ENCODE assay signal across 1 cellular context in genomic region chr3:12859840-12860239, GRCh38.
A peak's percentile ranks its signal among the peaks of the same experiment; 100 is the strongest.
TF ChIP-seq lines count a peak whose summit lies in the region.

No MANE protein-coding gene starts in this region.

TF ChIP-seq in HepG2, 621 proteins besides CTCF, POLR2A, EP300 and RAD21:
- TF ChIP-seq SOX6 (IDR thresholded peaks at IDR 0.05) (no peak), SOX6 (CRISPR knock-in tag; IDR thresholded peaks at IDR 0.05) (no peak), ZNF136 (CRISPR knock-in tag; IDR thresholded peaks at IDR 0.05; ENCODE audit: low read depth) (no peak), NFRKB (IDR thresholded peaks at IDR 0.05) (no peak), HMG20B (CRISPR knock-in tag; conservative IDR thresholded peaks at IDR 0.05) (no peak), ZNF572 (CRISPR knock-in tag; IDR thresholded peaks at IDR 0.05) (0 out of 2 replicates have a peak, but pooled peaks have one; percentile 55), CBX5 (CRISPR knock-in tag; IDR thresholded peaks at IDR 0.05; ENCODE audit: borderline replicate concordance) (no peak)
- TF ChIP-seq, protein P1, sequence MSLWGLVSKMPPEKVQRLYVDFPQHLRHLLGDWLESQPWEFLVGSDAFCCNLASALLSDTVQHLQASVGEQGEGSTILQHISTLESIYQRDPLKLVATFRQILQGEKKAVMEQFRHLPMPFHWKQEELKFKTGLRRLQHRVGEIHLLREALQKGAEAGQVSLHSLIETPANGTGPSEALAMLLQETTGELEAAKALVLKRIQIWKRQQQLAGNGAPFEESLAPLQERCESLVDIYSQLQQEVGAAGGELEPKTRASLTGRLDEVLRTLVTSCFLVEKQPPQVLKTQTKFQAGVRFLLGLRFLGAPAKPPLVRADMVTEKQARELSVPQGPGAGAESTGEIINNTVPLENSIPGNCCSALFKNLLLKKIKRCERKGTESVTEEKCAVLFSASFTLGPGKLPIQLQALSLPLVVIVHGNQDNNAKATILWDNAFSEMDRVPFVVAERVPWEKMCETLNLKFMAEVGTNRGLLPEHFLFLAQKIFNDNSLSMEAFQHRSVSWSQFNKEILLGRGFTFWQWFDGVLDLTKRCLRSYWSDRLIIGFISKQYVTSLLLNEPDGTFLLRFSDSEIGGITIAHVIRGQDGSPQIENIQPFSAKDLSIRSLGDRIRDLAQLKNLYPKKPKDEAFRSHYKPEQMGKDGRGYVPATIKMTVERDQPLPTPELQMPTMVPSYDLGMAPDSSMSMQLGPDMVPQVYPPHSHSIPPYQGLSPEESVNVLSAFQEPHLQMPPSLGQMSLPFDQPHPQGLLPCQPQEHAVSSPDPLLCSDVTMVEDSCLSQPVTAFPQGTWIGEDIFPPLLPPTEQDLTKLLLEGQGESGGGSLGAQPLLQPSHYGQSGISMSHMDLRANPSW (CRISPR knock-in tag; IDR thresholded peaks at IDR 0.05; ENCODE audit: borderline replicate concordance): no peak
